In the genomic region with DNA sequence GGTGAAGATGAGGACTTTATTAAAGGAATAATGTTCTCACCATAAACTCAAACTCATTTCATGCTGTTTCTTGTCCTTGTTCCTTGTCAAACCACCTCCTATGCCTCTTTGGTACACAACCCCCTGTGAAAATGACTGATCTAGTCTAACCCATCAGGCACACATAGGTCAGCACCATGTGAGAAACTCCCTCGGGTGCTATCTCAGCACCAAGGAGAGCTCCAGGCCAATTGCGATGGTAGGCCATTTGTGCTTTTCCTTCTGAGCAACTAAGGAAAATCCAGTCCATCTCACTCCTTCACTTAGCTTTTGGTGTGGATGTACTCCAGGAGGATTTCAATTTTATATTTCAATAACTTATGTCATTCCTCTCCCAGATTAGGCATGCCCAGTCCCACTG, we compare ENCODE assay signal across 14 cellular contexts.
DNase-seq lines count a peak whose midpoint lies in the region; ATAC-seq and TF ChIP-seq lines count a peak whose summit lies in the region.
"Had no signal": no experiment of that assay in that cellular context is flagged by ENCODE, and none has a peak within 500 bp of the region (broad histone marks: within the 10 kb centered on the region; RNA-seq: fewer than 3 reads in every experiment).

No MANE protein-coding gene starts in this region.

- peaks cover 0 to 10% of the 10 kb centered on the region in 2 donors for H3K9me3 Mint-ChIP-seq in effector memory CD8-positive, alpha-beta T cell
- H3K9me3 Mint-ChIP-seq: activated naive CD8-positive, alpha-beta T cell treated with anti-CD3 and anti-CD28 coated beads, Interleukin-2, amount 50 U/mL, for 24 hours; natural killer cell had no signal

- H3K14ac ChIP-seq in mesenchymal stem cell (ENCODE audit: low read length in 2 of 2) = no peak overlapping the region

- no peak overlapping the region for H3K27ac Mint-ChIP-seq in effector memory CD8-positive, alpha-beta T cell
- H3K27ac Mint-ChIP-seq: activated naive CD8-positive, alpha-beta T cell treated with anti-CD3 and anti-CD28 coated beads, Interleukin-2, amount 50 U/mL, for 24 hours; natural killer cell had no signal

- no peaks in the 10 kb centered on the region for H3K79me2 ChIP-seq in PC-3 (ENCODE audit: low read length)

- no peak overlapping the region for H2BK12ac ChIP-seq in mesenchymal stem cell (ENCODE audit: low read length in 2 of 2)

- TF ChIP-seq CTCF in PC-3 (conservative IDR thresholded peaks at IDR 0.05; ENCODE audit: low read depth, low read length) (no peak), choroid plexus epithelial cell (conservative IDR thresholded peaks at IDR 0.05; ENCODE audit: low read depth, low read length) (no peak)

- no peak overlapping the region for H4K91ac ChIP-seq in mesenchymal stem cell (ENCODE audit: low read length)

- H3K9me2 ChIP-seq in PC-3 (replicated peaks; ENCODE audit: low read length) = no peaks in the 10 kb centered on the region

- H3K4me3 Mint-ChIP-seq in effector memory CD8-positive, alpha-beta T cell = no peak overlapping the region
- H3K4me3 Mint-ChIP-seq: activated naive CD8-positive, alpha-beta T cell treated with anti-CD3 and anti-CD28 coated beads, Interleukin-2, amount 50 U/mL, for 24 hours; natural killer cell had no signal

- H2AK5ac ChIP-seq in mesenchymal stem cell (ENCODE audit: low read length, severe bottlenecking) = no peak overlapping the region

- H3K9me3 ChIP-seq in PC-3 (ENCODE audit: low read length) (no peaks in the 10 kb centered on the region), mesenchymal stem cell (ENCODE audit: control insufficient read depth, low read length) (no peaks in the 10 kb centered on the region)
- H3K9me3 ChIP-seq: uterus had no signal

- CTCF ChIA-PET in PC-3 (lab: Charles Lee) = no interaction called here

- no peak overlapping the region for H3K18ac ChIP-seq in mesenchymal stem cell (ENCODE audit: low read depth in 1 of 2, low read length in 2 of 2)

- DNase-seq in GM03348 (ENCODE audit: low spot score) = peak; percentile 4
- peak; percentile 22 for DNase-seq in PC-3
- DNase-seq in choroid plexus epithelial cell (ENCODE audit: low read depth) = peak; percentile 52
- peak; percentile 34 for DNase-seq in mesenchymal stem cell
- no peak for DNase-seq in effector memory CD8-positive, alpha-beta T cell
- DNase-seq in stimulated activated CD4-positive, alpha-beta T cell treated with anti-CD3 and anti-CD28 coated beads, Interleukin-4, amount 100 ng/mL, for 24 hours = no peak
- no peak for DNase-seq in NCI-H524 treated with DMSO at 0.1 percent for 48 hours (lab: John Stamatoyannopoulos, UW)
- DNase-seq: activated naive CD8-positive, alpha-beta T cell treated with anti-CD3 and anti-CD28 coated beads, Interleukin-2, amount 50 U/mL, for 24 hours; natural killer cell; NCI-H1092 treated with DMSO at 0.1 percent for 48 hours; NCI-H69; uterus had no signal

- H3K36me3 Mint-ChIP-seq in effector memory CD8-positive, alpha-beta T cell (ENCODE audit: insufficient read depth) = no peaks in the 10 kb centered on the region
- H3K36me3 Mint-ChIP-seq: natural killer cell had no signal

- no peaks in the 10 kb centered on the region for H4K20me1 ChIP-seq in PC-3 (ENCODE audit: low read length)

- POLR2A ChIA-PET in PC-3 (lab: Charles Lee; ENCODE audit: unreplicated experiment) = no interaction called here

- no peaks in the 10 kb centered on the region for H3K79me1 ChIP-seq in mesenchymal stem cell (replicated peaks; ENCODE audit: low read length, poor library complexity, severe bottlenecking)

- H3K4me2 ChIP-seq in PC-3 (ENCODE audit: low read length) = no peak overlapping the region
- H3K4me2 ChIP-seq in mesenchymal stem cell (ENCODE audit: low read length, poor library complexity, severe bottlenecking) = no peak overlapping the region
- H3K4me2 ChIP-seq: smooth muscle cell had no signal

- no peaks in the 10 kb centered on the region for H3K4me1 ChIP-seq in PC-3 (ENCODE audit: insufficient read depth, low read length)
- no peaks in the 10 kb centered on the region for H3K4me1 ChIP-seq in mesenchymal stem cell (ENCODE audit: control insufficient read depth, insufficient read depth, low read depth, low read length)
- H3K4me1 ChIP-seq: uterus had no signal

- H3K27ac ChIP-seq in PC-3 (ENCODE audit: low read length) (no peak overlapping the region), mesenchymal stem cell (ENCODE audit: low read length, poor library complexity, severe bottlenecking) (no peak overlapping the region)
- H3K27ac ChIP-seq: uterus had no signal

- intact Hi-C loops in PC-3 (cut with micrococcal nuclease) = no loop called here

- H2BK5ac ChIP-seq in mesenchymal stem cell (ENCODE audit: low read depth, low read length, poor library complexity, severe bottlenecking) = no peak overlapping the region

- H3K23ac ChIP-seq in mesenchymal stem cell (ENCODE audit: low read length in 2 of 2) = no peak overlapping the region

- WGBS in mesenchymal stem cell = 71% methylated on average over 2 of the region's 2 CpGs

- no peaks in the 10 kb centered on the region for H3K4me1 Mint-ChIP-seq in effector memory CD8-positive, alpha-beta T cell (ENCODE audit: low read depth in 2 of 2)
- H3K4me1 Mint-ChIP-seq: activated naive CD8-positive, alpha-beta T cell treated with anti-CD3 and anti-CD28 coated beads, Interleukin-2, amount 50 U/mL, for 24 hours had no signal

- no peak overlapping the region for H3K4ac ChIP-seq in mesenchymal stem cell (ENCODE audit: low read depth in 1 of 2, low read length in 2 of 2)

- BruUV-seq in PC-3 (replicated peaks; lab: Mats Ljungman, UMichigan) = no TSS peak

- no peaks in the 10 kb centered on the region for H3F3A ChIP-seq in PC-3 (ENCODE audit: low read length, unreplicated experiment)

- H4K8ac ChIP-seq in mesenchymal stem cell (ENCODE audit: low read length) = no peak overlapping the region

- H2AFZ ChIP-seq in PC-3 (ENCODE audit: low read length) (no peak overlapping the region), mesenchymal stem cell (ENCODE audit: low read depth, low read length) (no peak overlapping the region)

- no peak overlapping the region for H2BK15ac ChIP-seq in mesenchymal stem cell (ENCODE audit: low read depth, poor library complexity, severe bottlenecking)

- H3K36me3 ChIP-seq in PC-3 (ENCODE audit: low read depth, low read length) (no peaks in the 10 kb centered on the region), mesenchymal stem cell (ENCODE audit: control insufficient read depth in 1 of 2, insufficient read depth in 2 of 2, low read depth in 1 of 2, low read length in 2 of 2) (no peaks in the 10 kb centered on the region)
- H3K36me3 ChIP-seq: uterus had no signal

- ATAC-seq in PC-3 = no peak
- no peak for ATAC-seq in effector memory CD8-positive, alpha-beta T cell (replicated peaks)
- no peak for ATAC-seq in HG03354 (IDR thresholded peaks at IDR 0.05; ENCODE audit: poor library complexity, severe bottlenecking, unreplicated experiment)
- ATAC-seq: activated naive CD8-positive, alpha-beta T cell treated with anti-CD3 and anti-CD28 coated beads, Interleukin-2, amount 50 U/mL, for 24 hours; natural killer cell had no signal

- no peaks in the 10 kb centered on the region for H3K27me3 ChIP-seq in PC-3 (ENCODE audit: low read length)
- no peaks in the 10 kb centered on the region for H3K27me3 ChIP-seq in mesenchymal stem cell (ENCODE audit: control insufficient read depth in 1 of 2, insufficient read depth in 1 of 2, low read length in 2 of 2)
- H3K27me3 ChIP-seq: uterus had no signal

- no peaks in the 10 kb centered on the region for H3K27me3 Mint-ChIP-seq in effector memory CD8-positive, alpha-beta T cell
- H3K27me3 Mint-ChIP-seq: activated naive CD8-positive, alpha-beta T cell treated with anti-CD3 and anti-CD28 coated beads, Interleukin-2, amount 50 U/mL, for 24 hours had no signal

- H3K4me3 ChIP-seq in PC-3 (ENCODE audit: low read length) (no peak overlapping the region), choroid plexus epithelial cell (ENCODE audit: low read depth, low read length) (no peak overlapping the region), mesenchymal stem cell (ENCODE audit: insufficient read depth in 1 of 2, low read depth in 1 of 2, low read length in 2 of 2) (no peak overlapping the region)
- H3K4me3 ChIP-seq: smooth muscle cell, uterus had no signal

- H3K9ac ChIP-seq in PC-3 (ENCODE audit: low read length) (no peak overlapping the region), mesenchymal stem cell (ENCODE audit: low read length) (no peak overlapping the region)

- no peak overlapping the region for H2BK120ac ChIP-seq in mesenchymal stem cell (ENCODE audit: low read depth, low read length)

Comparison
In these comparisons a context has a peak if more than half of its experiments do, and no peak if none do; other contexts are left out.
1. DNase-seq: peak in GM03348 (single experiment), PC-3 (single experiment), choroid plexus epithelial cell (single experiment) and mesenchymal stem cell (single experiment); none in effector memory CD8-positive, alpha-beta T cell (0 of 3), stimulated activated CD4-positive, alpha-beta T cell treated with anti-CD3 and anti-CD28 coated beads, Interleukin-4, amount 100 ng/mL, for 24 hours (single experiment) and NCI-H524 treated with DMSO at 0.1 percent for 48 hours (single experiment).